In the genomic region with DNA sequence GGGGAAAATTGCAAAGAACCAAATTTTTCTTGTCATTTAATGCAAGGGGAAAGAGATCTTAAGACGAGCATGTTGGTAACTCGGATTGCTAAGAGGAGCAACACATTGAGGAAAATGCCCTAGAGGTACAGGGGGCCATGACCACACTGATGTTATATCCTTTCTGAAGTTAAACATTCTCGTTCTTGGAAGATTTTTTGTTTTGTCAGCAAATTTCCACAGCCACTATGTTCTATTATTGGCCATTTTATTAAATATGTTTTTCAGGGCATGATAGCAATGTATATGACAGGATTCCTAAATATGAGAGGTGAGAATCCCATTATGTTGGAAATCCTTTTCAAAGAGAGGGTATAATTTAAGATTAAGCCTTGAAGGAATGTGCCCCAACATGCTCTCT, we compare ENCODE assay signal across 35 cellular contexts.
"Had no signal": no experiment of that assay in that cellular context is flagged by ENCODE, and none has a peak within 500 bp of the region (broad histone marks: within the 10 kb centered on the region; RNA-seq: fewer than 3 reads in every experiment).

No MANE protein-coding gene starts in this region.

- H3K27ac ChIP-seq: adrenal gland, body of pancreas, brain microvascular endothelial cell, breast epithelium, VCaP had no signal

- H3K4me1 ChIP-seq: adrenal gland, body of pancreas had no signal

- H3K4me3 Mint-ChIP-seq: activated B cell treated with CpG ODN at 0.5 μM for 24 hours; activated CD4-positive, alpha-beta memory T cell treated with anti-CD3 and anti-CD28 coated beads for 36 hours; activated CD4-positive, alpha-beta T cell treated with anti-CD3 and anti-CD28 coated beads, Interleukin-2, amount 10 ng/mL, durations not matched to agents 24 days and 14 days; activated CD8-positive, alpha-beta T cell treated with anti-CD3 and anti-CD28 coated beads for 36 hours; activated naive CD4-positive, alpha-beta T cell treated with anti-CD3 and anti-CD28 coated beads for 36 hours; activated naive CD8-positive, alpha-beta T cell treated with anti-CD3 and anti-CD28 coated beads for 36 hours; activated T-cell treated with anti-CD3 and anti-CD28 coated beads, Interleukin-2, amount 50 U/mL, for 4 hours; activated T-cell treated with anti-CD3 and anti-CD28 coated beads, Interleukin-2, amount 50 U/mL, for 72 hours; activated T-helper 1 cell treated with anti-CD3 and anti-CD28 coated beads, Interleukin-12 subunit alpha, Interleukin-12 subunit beta, Interleukin-2, Interleukin-4 antibody, amounts not matched to agents 30 ng/mL and 10 ng/mL and 1 ng/mL, durations not matched to agents 14 hours and 24 hours and 36 hours; activated T-helper 17 cell treated with anti-CD3 and anti-CD28 coated beads, Interleukin-2, amount 50 U/mL, for 72 hours; T-helper 1 cell treated with Interleukin-12 subunit alpha and Interleukin-12 subunit beta and Interleukin-4 antibody, amounts not matched to agents 30 μg/mL and 1 μg/mL, for 36 hours; T-helper 2 cell treated with Interferon-gamma antibody and Interleukin-4, amounts not matched to agents 5 μg/mL and 100 μg/mL, for 36 hours had no signal

- H3K4me3 ChIP-seq: adrenal gland, body of pancreas, breast epithelium had no signal

- H3K36me3 Mint-ChIP-seq: activated CD4-positive, alpha-beta memory T cell treated with anti-CD3 and anti-CD28 coated beads for 36 hours; activated naive CD4-positive, alpha-beta T cell treated with anti-CD3 and anti-CD28 coated beads, Interleukin-2, amount 50 U/mL, for 72 hours; activated naive CD8-positive, alpha-beta T cell treated with anti-CD3 and anti-CD28 coated beads for 36 hours had no signal

- H3K27ac Mint-ChIP-seq: activated B cell treated with CpG ODN at 0.5 μM for 24 hours; activated CD4-positive, alpha-beta memory T cell treated with anti-CD3 and anti-CD28 coated beads for 36 hours; activated CD4-positive, alpha-beta T cell treated with anti-CD3 and anti-CD28 coated beads, Interleukin-2, amount 10 ng/mL, durations not matched to agents 24 days and 14 days; activated CD8-positive, alpha-beta T cell treated with anti-CD3 and anti-CD28 coated beads for 36 hours; activated naive CD4-positive, alpha-beta T cell treated with anti-CD3 and anti-CD28 coated beads for 36 hours; activated naive CD4-positive, alpha-beta T cell treated with anti-CD3 and anti-CD28 coated beads, Interleukin-2, amount 50 U/mL, for 72 hours; activated naive CD8-positive, alpha-beta T cell treated with anti-CD3 and anti-CD28 coated beads for 36 hours; activated T-cell treated with anti-CD3 and anti-CD28 coated beads, Interleukin-2, amount 50 U/mL, for 72 hours; activated T-helper 1 cell treated with anti-CD3 and anti-CD28 coated beads, Interleukin-12 subunit alpha, Interleukin-12 subunit beta, Interleukin-2, Interleukin-4 antibody, amounts not matched to agents 30 ng/mL and 10 ng/mL and 1 ng/mL, durations not matched to agents 14 hours and 24 hours and 36 hours; activated T-helper 17 cell treated with anti-CD3 and anti-CD28 coated beads, Interleukin-2, amount 50 U/mL, for 72 hours; T-helper 1 cell treated with Interleukin-12 subunit alpha and Interleukin-12 subunit beta and Interleukin-4 antibody, amounts not matched to agents 30 μg/mL and 1 μg/mL, for 36 hours; T-helper 2 cell treated with Interferon-gamma antibody and Interleukin-4, amounts not matched to agents 5 μg/mL and 100 μg/mL, for 36 hours had no signal

- ATAC-seq: activated CD8-positive, alpha-beta T cell treated with anti-CD3 and anti-CD28 coated beads for 36 hours; activated naive CD4-positive, alpha-beta T cell treated with anti-CD3 and anti-CD28 coated beads, Interleukin-2, amount 50 U/mL, for 72 hours; activated T-cell treated with anti-CD3 and anti-CD28 coated beads, Interleukin-2, amount 50 U/mL, for 4 hours; activated T-cell treated with anti-CD3 and anti-CD28 coated beads, Interleukin-2, amount 50 U/mL, for 72 hours; activated T-helper 17 cell treated with anti-CD3 and anti-CD28 coated beads, Interleukin-2, amount 50 U/mL, for 72 hours; body of pancreas had no signal

- FAIRE-seq: astrocyte had no signal

- H3K36me3 ChIP-seq: adrenal gland, brain microvascular endothelial cell, breast epithelium had no signal

- H3K9me3 ChIP-seq: adrenal gland, body of pancreas, breast epithelium had no signal

- DNase-seq: activated B cell treated with CpG ODN at 0.5 μM for 24 hours; activated CD4-positive, alpha-beta memory T cell treated with anti-CD3 and anti-CD28 coated beads for 36 hours; activated CD4-positive, alpha-beta T cell treated with anti-CD3 and anti-CD28 coated beads for 4 hours; activated CD4-positive, alpha-beta T cell treated with anti-CD3 and anti-CD28 coated beads, Interleukin-2, amount 10 ng/mL, durations not matched to agents 24 days and 14 days; activated CD4-positive, alpha-beta T cell treated with anti-CD3 and anti-CD28 coated beads, Interleukin-2, amount 50 U/mL, for 1 hour; activated CD4-positive, alpha-beta T cell treated with anti-CD3 and anti-CD28 coated beads, Interleukin-2, amount 50 U/mL, for 4 hours; activated CD4-positive, CD25-positive, alpha-beta regulatory T cell treated with anti-CD3 and anti-CD28 coated beads, Interleukin-2, amount 50 U/mL, for 72 hours; activated CD8-positive, alpha-beta memory T cell treated with anti-CD3 and anti-CD28 coated beads, Interleukin-2, amount 50 U/mL, for 4 hours; activated CD8-positive, alpha-beta T cell treated with anti-CD3 and anti-CD28 coated beads for 36 hours; activated effector memory CD4-positive, alpha-beta T cell treated with anti-CD3 and anti-CD28 coated beads, Interleukin-2, amount 50 U/mL, for 16 hours; activated gamma-delta T cell treated with Interleukin-2 at 50 U/mL for 16 hours; activated naive CD4-positive, alpha-beta T cell; activated naive CD4-positive, alpha-beta T cell treated with anti-CD3 and anti-CD28 coated beads for 36 hours; activated naive CD4-positive, alpha-beta T cell treated with anti-CD3 and anti-CD28 coated beads, Interleukin-2, amount 50 U/mL, for 16 hours; activated naive CD8-positive, alpha-beta T cell treated with anti-CD3 and anti-CD28 coated beads for 36 hours; activated T-cell treated with anti-CD3 and anti-CD28 coated beads for 4 hours; activated T-cell treated with anti-CD3 and anti-CD28 coated beads, Interleukin-2, amount 50 U/mL, for 1 hour; activated T-cell treated with anti-CD3 and anti-CD28 coated beads, Interleukin-2, amount 50 U/mL, for 4 hours; activated T-cell treated with anti-CD3 and anti-CD28 coated beads, Interleukin-2, amount 50 U/mL, for 72 hours; adrenal gland; amniotic stem cell; aorta; body of pancreas; brain microvascular endothelial cell; central memory CD4-positive, alpha-beta T cell; T-helper 2 cell; T-helper 9 cell had no signal

- H3K27me3 ChIP-seq: adrenal gland, body of pancreas, brain microvascular endothelial cell, breast epithelium had no signal

- H3K4me1 Mint-ChIP-seq: activated B cell treated with CpG ODN at 0.5 μM for 24 hours; activated CD4-positive, alpha-beta T cell treated with anti-CD3 and anti-CD28 coated beads, Interleukin-2, amount 10 ng/mL, durations not matched to agents 24 days and 14 days; activated naive CD8-positive, alpha-beta T cell treated with anti-CD3 and anti-CD28 coated beads for 36 hours had no signal

- H3K9me3 Mint-ChIP-seq: activated B cell treated with CpG ODN at 0.5 μM for 24 hours; activated CD4-positive, alpha-beta memory T cell treated with anti-CD3 and anti-CD28 coated beads for 36 hours; activated CD4-positive, alpha-beta T cell treated with anti-CD3 and anti-CD28 coated beads, Interleukin-2, amount 10 ng/mL, durations not matched to agents 24 days and 14 days; activated CD8-positive, alpha-beta T cell treated with anti-CD3 and anti-CD28 coated beads for 36 hours; activated naive CD4-positive, alpha-beta T cell treated with anti-CD3 and anti-CD28 coated beads for 36 hours; activated naive CD4-positive, alpha-beta T cell treated with anti-CD3 and anti-CD28 coated beads, Interleukin-2, amount 50 U/mL, for 72 hours; activated naive CD8-positive, alpha-beta T cell treated with anti-CD3 and anti-CD28 coated beads for 36 hours; activated T-cell treated with anti-CD3 and anti-CD28 coated beads, Interleukin-2, amount 50 U/mL, for 4 hours; activated T-cell treated with anti-CD3 and anti-CD28 coated beads, Interleukin-2, amount 50 U/mL, for 72 hours; activated T-helper 1 cell treated with anti-CD3 and anti-CD28 coated beads, Interleukin-12 subunit alpha, Interleukin-12 subunit beta, Interleukin-2, Interleukin-4 antibody, amounts not matched to agents 30 ng/mL and 10 ng/mL and 1 ng/mL, durations not matched to agents 14 hours and 24 hours and 36 hours; activated T-helper 17 cell treated with anti-CD3 and anti-CD28 coated beads, Interleukin-2, amount 50 U/mL, for 72 hours; T-helper 1 cell treated with Interleukin-12 subunit alpha and Interleukin-12 subunit beta and Interleukin-4 antibody, amounts not matched to agents 30 μg/mL and 1 μg/mL, for 36 hours; T-helper 2 cell treated with Interferon-gamma antibody and Interleukin-4, amounts not matched to agents 5 μg/mL and 100 μg/mL, for 36 hours had no signal
